Comparison of ENCODE assay signal across 14 cellular contexts in the genomic region with DNA sequence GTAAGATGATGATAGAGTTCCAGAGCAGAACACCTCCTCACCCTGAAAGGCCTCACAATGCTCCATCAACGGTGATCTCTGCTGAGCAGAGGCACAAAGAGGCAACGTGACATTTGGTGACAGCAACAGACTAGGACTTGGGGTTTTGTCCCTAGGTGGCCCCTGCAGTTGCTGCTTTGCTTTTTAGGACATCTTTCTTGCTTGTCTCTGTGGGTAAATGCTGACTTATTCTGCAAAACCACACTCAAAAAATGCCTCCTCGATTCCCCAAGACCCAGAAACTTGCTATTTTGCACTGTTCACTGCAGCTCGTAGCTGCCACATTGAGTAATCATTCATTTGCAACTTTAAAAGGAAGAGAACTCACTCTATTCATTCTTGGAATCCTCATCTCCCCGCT.
DNase-seq lines count a peak whose midpoint lies in the region; ATAC-seq and TF ChIP-seq lines count a peak whose summit lies in the region.
"Had no signal": no experiment of that assay in that cellular context is flagged by ENCODE, and none has a peak within 500 bp of the region (broad histone marks: within the 10 kb centered on the region; RNA-seq: fewer than 3 reads in every experiment).

No MANE protein-coding gene starts in this region.

- H3K36me3 Mint-ChIP-seq in activated T-cell treated with anti-CD3 and anti-CD28 coated beads, Interleukin-2, amount 50 U/mL, for 24 hours (ENCODE audit: low read depth), result no peaks in the 10 kb centered on the region
- H3K36me3 Mint-ChIP-seq in T-helper 1 cell treated with Interleukin-12 subunit alpha and Interleukin-12 subunit beta and Interleukin-4 antibody, amounts not matched to agents 30 μg/mL and 1 μg/mL, for 36 hours (ENCODE audit: low read depth), result peaks cover 2% of the 10 kb centered on the region
- H3K36me3 Mint-ChIP-seq: WTC11 had no signal

- no peaks in the 10 kb centered on the region for H3K9me3 Mint-ChIP-seq in activated T-cell treated with anti-CD3 and anti-CD28 coated beads, Interleukin-2, amount 50 U/mL, for 24 hours
- no peaks in the 10 kb centered on the region for H3K9me3 Mint-ChIP-seq in T-helper 1 cell treated with Interleukin-12 subunit alpha and Interleukin-12 subunit beta and Interleukin-4 antibody, amounts not matched to agents 30 μg/mL and 1 μg/mL, for 36 hours
- H3K9me3 Mint-ChIP-seq in stimulated activated naive CD8-positive, alpha-beta T cell treated with anti-CD3 and anti-CD28 coated beads, Interleukin-15, amount 100 ng/mL, for 72 hours, result no peaks in the 10 kb centered on the region
- H3K9me3 Mint-ChIP-seq: WTC11 had no signal

- intact Hi-C loops in testis (cut with DNase I; ENCODE audit: low total_unique reads) (no loop called here), thyroid gland (cut with DNase I) (no loop called here)

- H3K36me3 ChIP-seq in testis (ENCODE audit: low read depth, missing control alignments) (no peaks in the 10 kb centered on the region), thyroid gland (no peaks in the 10 kb centered on the region)
- H3K36me3 ChIP-seq: spleen had no signal

- peak; percentile 38 for ATAC-seq in HG02571 (IDR thresholded peaks at IDR 0.05; ENCODE audit: unreplicated experiment)
- peak; percentile 62 for ATAC-seq in stimulated activated naive CD8-positive, alpha-beta T cell treated with anti-CD3 and anti-CD28 coated beads, Interleukin-15, amount 100 ng/mL, for 72 hours
- ATAC-seq: HepG2, left cardiac atrium, WTC11 had no signal

- TF ChIP-seq CTCF in testis (IDR thresholded peaks at IDR 0.05) (no peak), thyroid gland (IDR thresholded peaks at IDR 0.05) (no peak)

- H3K27ac ChIP-seq in testis (no peak overlapping the region), thyroid gland (no peak overlapping the region)

- peaks cover 37% of the 10 kb centered on the region for H3K4me1 Mint-ChIP-seq in activated T-cell treated with anti-CD3 and anti-CD28 coated beads, Interleukin-2, amount 50 U/mL, for 24 hours (ENCODE audit: low read depth)
- H3K4me1 Mint-ChIP-seq in T-helper 1 cell treated with Interleukin-12 subunit alpha and Interleukin-12 subunit beta and Interleukin-4 antibody, amounts not matched to agents 30 μg/mL and 1 μg/mL, for 36 hours (ENCODE audit: low read depth), result peaks cover 52% of the 10 kb centered on the region
- peaks cover 74% of the 10 kb centered on the region for H3K4me1 Mint-ChIP-seq in stimulated activated naive CD8-positive, alpha-beta T cell treated with anti-CD3 and anti-CD28 coated beads, Interleukin-15, amount 100 ng/mL, for 72 hours
- H3K4me1 Mint-ChIP-seq: WTC11 had no signal

- no peaks in the 10 kb centered on the region for H3K9me3 ChIP-seq in testis
- no peaks in the 10 kb centered on the region for H3K9me3 ChIP-seq in thyroid gland
- H3K9me3 ChIP-seq: spleen had no signal

- no peaks in the 10 kb centered on the region for H3K27me3 ChIP-seq in testis
- H3K27me3 ChIP-seq in thyroid gland, result no peaks in the 10 kb centered on the region
- H3K27me3 ChIP-seq: spleen had no signal

- no peak overlapping the region for H3K4me3 Mint-ChIP-seq in activated T-cell treated with anti-CD3 and anti-CD28 coated beads, Interleukin-2, amount 50 U/mL, for 24 hours
- H3K4me3 Mint-ChIP-seq in T-helper 1 cell treated with Interleukin-12 subunit alpha and Interleukin-12 subunit beta and Interleukin-4 antibody, amounts not matched to agents 30 μg/mL and 1 μg/mL, for 36 hours, result peak overlapping the region; percentile 4
- peak overlapping the region in 1 of 2 donors; percentile 42 for H3K4me3 Mint-ChIP-seq in stimulated activated naive CD8-positive, alpha-beta T cell treated with anti-CD3 and anti-CD28 coated beads, Interleukin-15, amount 100 ng/mL, for 72 hours
- H3K4me3 Mint-ChIP-seq: WTC11 had no signal

- DNase-seq in activated T-cell treated with anti-CD3 and anti-CD28 coated beads, Interleukin-2, amount 50 U/mL, for 24 hours, result no peak
- no peak for DNase-seq in activated T-cell treated with anti-CD3 and anti-CD28 coated beads, Interleukin-2, amount 50 U/mL, for 1 hour
- peak in 1 of 2 donors; percentile 45 for DNase-seq in stimulated activated naive CD8-positive, alpha-beta T cell treated with anti-CD3 and anti-CD28 coated beads, Interleukin-15, amount 100 ng/mL, for 72 hours
- no peak for DNase-seq in testis
- DNase-seq in DMS153 (lab: John Stamatoyannopoulos, UW), result no peak
- DNase-seq in thyroid gland, result no peak
- DNase-seq: EL, left cardiac atrium, NCI-H2107, spleen had no signal

- H3K27me3 Mint-ChIP-seq in activated T-cell treated with anti-CD3 and anti-CD28 coated beads, Interleukin-2, amount 50 U/mL, for 24 hours, result peaks cover 19% of the 10 kb centered on the region
- H3K27me3 Mint-ChIP-seq in T-helper 1 cell treated with Interleukin-12 subunit alpha and Interleukin-12 subunit beta and Interleukin-4 antibody, amounts not matched to agents 30 μg/mL and 1 μg/mL, for 36 hours (ENCODE audit: low read depth), result peaks cover 10% of the 10 kb centered on the region
- peaks cover 20% of the 10 kb centered on the region for H3K27me3 Mint-ChIP-seq in stimulated activated naive CD8-positive, alpha-beta T cell treated with anti-CD3 and anti-CD28 coated beads, Interleukin-15, amount 100 ng/mL, for 72 hours

- TF ChIP-seq POLR2A in testis (IDR thresholded peaks at IDR 0.05) (no peak), thyroid gland (IDR thresholded peaks at IDR 0.05) (no peak)

- H3K27ac Mint-ChIP-seq in activated T-cell treated with anti-CD3 and anti-CD28 coated beads, Interleukin-2, amount 50 U/mL, for 24 hours, result peak overlapping the region; percentile 66
- peak overlapping the region; percentile 52 for H3K27ac Mint-ChIP-seq in T-helper 1 cell treated with Interleukin-12 subunit alpha and Interleukin-12 subunit beta and Interleukin-4 antibody, amounts not matched to agents 30 μg/mL and 1 μg/mL, for 36 hours
- no peak overlapping the region for H3K27ac Mint-ChIP-seq in stimulated activated naive CD8-positive, alpha-beta T cell treated with anti-CD3 and anti-CD28 coated beads, Interleukin-15, amount 100 ng/mL, for 72 hours
- H3K27ac Mint-ChIP-seq: WTC11 had no signal

- no peak overlapping the region for H3K4me3 ChIP-seq in testis
- no peak overlapping the region for H3K4me3 ChIP-seq in thyroid gland (replicated peaks in 1 of 3)
- H3K4me3 ChIP-seq: spleen had no signal

- H3K4me1 ChIP-seq in testis (no peaks in the 10 kb centered on the region), thyroid gland (peaks cover 18 to 21% of the 10 kb centered on the region in 2 donors)

- WGBS in testis, 2 donors, result 84 to 93% methylated on average over 5 of the region's 5 CpGs
- WGBS in thyroid gland, 2 donors, result 86% methylated on average over 5 of the region's 5 CpGs

Comparison
In these comparisons a context has a peak if more than half of its experiments do, and no peak if none do; other contexts are left out.
1. H3K27ac Mint-ChIP-seq: peak in activated T-cell treated with anti-CD3 and anti-CD28 coated beads, Interleukin-2, amount 50 U/mL, for 24 hours (single experiment) and T-helper 1 cell treated with Interleukin-12 subunit alpha and Interleukin-12 subunit beta and Interleukin-4 antibody, amounts not matched to agents 30 μg/mL and 1 μg/mL, for 36 hours (single experiment); none in stimulated activated naive CD8-positive, alpha-beta T cell treated with anti-CD3 and anti-CD28 coated beads, Interleukin-15, amount 100 ng/mL, for 72 hours (0 of 2).